In the genomic region with DNA sequence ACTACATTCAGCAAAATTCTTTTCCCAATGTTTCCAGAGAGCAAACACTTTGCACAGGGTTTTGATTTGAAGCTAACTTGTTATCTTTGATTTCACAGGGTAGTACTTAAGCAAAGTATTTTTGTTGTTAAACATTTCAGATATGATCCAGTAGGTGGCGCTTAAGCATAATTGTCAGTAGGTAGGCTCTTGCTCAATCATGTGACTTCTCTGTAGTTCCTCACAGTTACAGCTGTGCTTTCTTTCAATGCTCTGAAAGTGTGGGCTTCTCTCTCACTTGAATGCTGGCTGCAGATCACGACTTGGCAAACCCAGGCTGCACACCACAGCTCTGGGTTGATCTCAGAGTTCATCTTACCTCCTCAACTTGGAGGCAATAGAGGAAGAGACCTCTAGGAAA, we compare ENCODE assay signal across 8 cellular contexts.
DNase-seq lines count a peak whose midpoint lies in the region; ATAC-seq and TF ChIP-seq lines count a peak whose summit lies in the region.

No MANE protein-coding gene starts in this region.

- peaks cover 9% of the 10 kb centered on the region for H3K9me3 Mint-ChIP-seq in neural progenitor cell
- H3K9me3 Mint-ChIP-seq in activated CD4-positive, alpha-beta T cell treated with anti-CD3 and anti-CD28 coated beads for 36 hours (ENCODE audit: low read depth) = peaks cover 3% of the 10 kb centered on the region

- no peak overlapping the region for H3K27ac Mint-ChIP-seq in neural progenitor cell
- no peak overlapping the region for H3K27ac Mint-ChIP-seq in activated CD4-positive, alpha-beta T cell treated with anti-CD3 and anti-CD28 coated beads for 36 hours

- TF ChIP-seq CTCF in body of pancreas (IDR thresholded peaks at IDR 0.05) = peak in 6 of 7 experiments; percentile 5 to 69 (median 44)
- peak; percentile 56 for TF ChIP-seq CTCF in neural progenitor cell (IDR thresholded peaks at IDR 0.05)
- no peak for TF ChIP-seq CTCF in omental fat pad (IDR thresholded peaks at IDR 0.05)
- peak in 1 of 3 experiments; percentile 15 for TF ChIP-seq CTCF in esophagus muscularis mucosa (IDR thresholded peaks at IDR 0.05)

- no peak for TF ChIP-seq EP300 in esophagus muscularis mucosa (IDR thresholded peaks at IDR 0.05)

- H3K27ac ChIP-seq in body of pancreas (no peak overlapping the region), neural progenitor cell (no peak overlapping the region), esophagus muscularis mucosa (replicated peaks in 1 of 4) (no peak overlapping the region)

- H3K4me1 Mint-ChIP-seq in neural progenitor cell = no peaks in the 10 kb centered on the region
- no peaks in the 10 kb centered on the region for H3K4me1 Mint-ChIP-seq in activated CD4-positive, alpha-beta T cell treated with anti-CD3 and anti-CD28 coated beads for 36 hours

- H3K27me3 ChIP-seq in body of pancreas (no peaks in the 10 kb centered on the region), neural progenitor cell (no peaks in the 10 kb centered on the region), esophagus muscularis mucosa (no peaks in the 10 kb centered on the region)

- DNase-seq in DMS153 treated with DMSO at 0.1 percent for 48 hours (lab: John Stamatoyannopoulos, UW; ENCODE audit: unreplicated experiment) (peak; percentile 1), LoVo (ENCODE audit: low spot score) (peak; percentile 23), body of pancreas (no peak), neural progenitor cell (ENCODE audit: low spot score) (peak; percentile 44), omental fat pad (ENCODE audit: low spot score) (no peak), esophagus muscularis mucosa (ENCODE audit: extremely low spot score) (no peak)
- DNase-seq in activated CD4-positive, alpha-beta T cell treated with anti-CD3 and anti-CD28 coated beads for 36 hours = no peak

- H3K36me3 ChIP-seq in body of pancreas (replicated peaks in 1 of 2; ENCODE audit: insufficient read depth in 1 of 2, low read depth in 2 of 2) (no peaks in the 10 kb centered on the region), neural progenitor cell (peaks cover 3% of the 10 kb centered on the region), esophagus muscularis mucosa (no peaks in the 10 kb centered on the region)

- H3K79me2 ChIP-seq in neural progenitor cell (ENCODE audit: low read depth) = no peaks in the 10 kb centered on the region

- no peak for TF ChIP-seq POLR2A in body of pancreas (IDR thresholded peaks at IDR 0.05)
- TF ChIP-seq POLR2A in esophagus muscularis mucosa (IDR thresholded peaks at IDR 0.05; ENCODE audit: low read depth) = no peak

- H3K4me1 ChIP-seq in body of pancreas (no peaks in the 10 kb centered on the region), neural progenitor cell (no peaks in the 10 kb centered on the region), esophagus muscularis mucosa (no peaks in the 10 kb centered on the region)

- no peak overlapping the region for H2AFZ ChIP-seq in neural progenitor cell (replicated peaks)

- CTCF ChIA-PET in activated CD4-positive, alpha-beta T cell treated with anti-CD3 and anti-CD28 coated beads for 36 hours (lab: Charles Lee) = interaction anchor here (0.6 kb wide), 1 partner anchor 716 kb away, joined by 3 read pairs; no protein-coding TSS in a partner anchor

- H3K9me3 ChIP-seq in body of pancreas (no peaks in the 10 kb centered on the region), neural progenitor cell (ENCODE audit: low read depth) (peaks cover 11% of the 10 kb centered on the region), esophagus muscularis mucosa (no peaks in the 10 kb centered on the region)

- H3K36me3 Mint-ChIP-seq in neural progenitor cell = no peaks in the 10 kb centered on the region
- no peaks in the 10 kb centered on the region for H3K36me3 Mint-ChIP-seq in activated CD4-positive, alpha-beta T cell treated with anti-CD3 and anti-CD28 coated beads for 36 hours (ENCODE audit: low read depth)

- no peaks in the 10 kb centered on the region for H3K27me3 Mint-ChIP-seq in neural progenitor cell (ENCODE audit: insufficient read depth, low read depth)
- H3K27me3 Mint-ChIP-seq in activated CD4-positive, alpha-beta T cell treated with anti-CD3 and anti-CD28 coated beads for 36 hours = no peaks in the 10 kb centered on the region

- H3K9ac ChIP-seq in neural progenitor cell = no peak overlapping the region

- intact Hi-C loops in body of pancreas (cut with DNase I) = no loop called here
- intact Hi-C loops in activated CD4-positive, alpha-beta T cell treated with anti-CD3 and anti-CD28 coated beads for 36 hours (cut with DNase I, micrococcal nuclease) = loop anchor here in 1 of 2 experiments (2.0 to 5.0 kb wide), 2 partner anchors 1419 to 1542 kb away; no protein-coding TSS in a partner anchor
- intact Hi-C loops in esophagus muscularis mucosa (cut with DNase I) = no loop called here

- POLR2A ChIA-PET in activated CD4-positive, alpha-beta T cell treated with anti-CD3 and anti-CD28 coated beads for 36 hours (lab: Charles Lee) = no interaction called here

- ATAC-seq in GM21367 (IDR thresholded peaks at IDR 0.05; ENCODE audit: unreplicated experiment) (peak; percentile 77), body of pancreas (peak; percentile 62), omental fat pad (ENCODE audit: low FRiP score) (no peak)
- no peak for ATAC-seq in activated CD4-positive, alpha-beta T cell treated with anti-CD3 and anti-CD28 coated beads for 36 hours

- H3K4me3 ChIP-seq in body of pancreas (no peak overlapping the region), neural progenitor cell (no peak overlapping the region), esophagus muscularis mucosa (no peak overlapping the region)

- no peak overlapping the region for H3K4me3 Mint-ChIP-seq in neural progenitor cell
- H3K4me3 Mint-ChIP-seq in activated CD4-positive, alpha-beta T cell treated with anti-CD3 and anti-CD28 coated beads for 36 hours = no peak overlapping the region

- H3K4me2 ChIP-seq in neural progenitor cell = no peak overlapping the region

- 7% methylated on average over 2 of the region's 2 CpGs for WGBS in body of pancreas, 2 donors
- WGBS in esophagus muscularis mucosa = 20% methylated on average over 2 of the region's 2 CpGs

- H4K20me1 ChIP-seq in neural progenitor cell (ENCODE audit: low read depth) = no peaks in the 10 kb centered on the region

- H3F3A ChIP-seq in neural progenitor cell (ENCODE audit: low read depth) = no peaks in the 10 kb centered on the region

Comparison
In these comparisons a context has a peak if more than half of its experiments do, and no peak if none do; other contexts are left out.
1. DNase-seq: peak in DMS153 treated with DMSO at 0.1 percent for 48 hours (single experiment), LoVo (single experiment) and neural progenitor cell (single experiment); none in body of pancreas (0 of 4), activated CD4-positive, alpha-beta T cell treated with anti-CD3 and anti-CD28 coated beads for 36 hours (single experiment), omental fat pad (single experiment) and esophagus muscularis mucosa (single experiment).
2. ATAC-seq: peak in GM21367 (single experiment) and body of pancreas (single experiment); none in activated CD4-positive, alpha-beta T cell treated with anti-CD3 and anti-CD28 coated beads for 36 hours (single experiment) and omental fat pad (single experiment).
3. CTCF ChIP-seq: peak in body of pancreas (6 of 7) and neural progenitor cell (single experiment); none in omental fat pad (0 of 3).